Comparison of ENCODE assay signal across 20 cellular contexts in genomic region chr4:60078984-60079383, GRCh38.
DNase-seq lines count a peak whose midpoint lies in the region; ATAC-seq, FAIRE-seq and TF ChIP-seq lines count a peak whose summit lies in the region.
"Had no signal": no experiment of that assay in that cellular context is flagged by ENCODE, and none has a peak within 500 bp of the region (broad histone marks: within the 10 kb centered on the region; RNA-seq: fewer than 3 reads in every experiment).

No MANE protein-coding gene starts in this region.

- CTCF ChIA-PET in HepG2 (lab: Yijun Ruan, JAX; ENCODE audit: low intra/inter-chr PET ratio, low total read pairs) (no interaction called here), K562 (lab: Yijun Ruan, JAX; ENCODE audit: low intra/inter-chr PET ratio) (no interaction called here)

- FAIRE-seq in HepG2 (lab: Jason Lieb, UNC) (no peak), K562 (lab: Jason Lieb, UNC) (no peak), H54 (lab: Jason Lieb, UNC) (no peak)
- FAIRE-seq: G401.6, GM12891 had no signal

- H2AFZ ChIP-seq in HepG2 (ENCODE audit: low read length) (no peak overlapping the region), K562 (ENCODE audit: low read depth, low read length) (no peak overlapping the region)

- TF ChIP-seq CTCF in HepG2 (CRISPR knock-in tag; IDR thresholded peaks at IDR 0.05), result no peak
- no peak for TF ChIP-seq CTCF in right lobe of liver (IDR thresholded peaks at IDR 0.05)
- TF ChIP-seq CTCF in K562 (IDR thresholded peaks at IDR 0.05 in 2 of 3, conservative IDR thresholded peaks at IDR 0.05 in 1 of 3; ENCODE audit: insufficient read depth in 2 of 3, low read depth in 1 of 3, low read length in 3 of 3), result no peak
- no peak for TF ChIP-seq CTCF in vagina (IDR thresholded peaks at IDR 0.05)

- no peaks in the 10 kb centered on the region for H4K20me1 ChIP-seq in HepG2 (ENCODE audit: insufficient read depth, low read length)
- H4K20me1 ChIP-seq in K562 (replicated peaks; ENCODE audit: control insufficient read depth, insufficient read depth, low read length), result no peaks in the 10 kb centered on the region
- H4K20me1 ChIP-seq: BLaER1 had no signal

- TF ChIP-seq POLR2A in HepG2 (IDR thresholded peaks at IDR 0.05; ENCODE audit: insufficient read depth in 1 of 2, low read depth in 2 of 2, low read length in 2 of 2), result no peak
- no peak for TF ChIP-seq POLR2A in right lobe of liver (IDR thresholded peaks at IDR 0.05)
- TF ChIP-seq POLR2A in K562 (conservative IDR thresholded peaks at IDR 0.05), result no peak
- TF ChIP-seq POLR2A in vagina (IDR thresholded peaks at IDR 0.05), result no peak
- no peak for TF ChIP-seq POLR2A in H54 (IDR thresholded peaks at IDR 0.05; ENCODE audit: low read depth, low read length)

- H3K9me3 ChIP-seq in HepG2 (ENCODE audit: low read length), result no peaks in the 10 kb centered on the region
- H3K9me3 ChIP-seq in right lobe of liver, result no peaks in the 10 kb centered on the region
- H3K9me3 ChIP-seq in K562 (replicated peaks; ENCODE audit: control insufficient read depth, insufficient read depth, low read depth, low read length), result no peaks in the 10 kb centered on the region; the same call in 1 of the 2 replicates
- no peaks in the 10 kb centered on the region for H3K9me3 ChIP-seq in vagina
- H3K9me3 ChIP-seq: BLaER1 had no signal

- H3K9ac ChIP-seq in HepG2 (ENCODE audit: insufficient read depth, low read depth, low read length) (no peak overlapping the region), K562 (ENCODE audit: insufficient read depth in 1 of 2, low read depth in 2 of 2, low read length in 2 of 2) (no peak overlapping the region)
- H3K9ac ChIP-seq: BLaER1 had no signal

- no peak for TF ChIP-seq EP300 in HepG2 (IDR thresholded peaks at IDR 0.05; ENCODE audit: low read depth in 2 of 2, low read length in 2 of 2)
- TF ChIP-seq EP300 in HepG2 (CRISPR knock-in tag; IDR thresholded peaks at IDR 0.05; ENCODE audit: borderline replicate concordance), result no peak
- TF ChIP-seq EP300 in K562 (IDR thresholded peaks at IDR 0.05; ENCODE audit: low read length), result no peak

- H3K4me2 ChIP-seq in HepG2 (ENCODE audit: low read depth, low read length), result no peak overlapping the region
- no peak overlapping the region for H3K4me2 ChIP-seq in K562 (ENCODE audit: insufficient read depth, low read length)
- H3K4me2 ChIP-seq: BLaER1 had no signal

- TF ChIP-seq RAD21 in HepG2 (CRISPR knock-in tag; IDR thresholded peaks at IDR 0.05), result no peak
- no peak for TF ChIP-seq RAD21 in K562 (CRISPR knock-in tag; conservative IDR thresholded peaks at IDR 0.05 in 1 of 2, IDR thresholded peaks at IDR 0.05 in 1 of 2)

- H3K9me1 ChIP-seq in K562 (ENCODE audit: control insufficient read depth, insufficient read depth, low read length), result no peaks in the 10 kb centered on the region

- no peak for DNase-seq in HepG2 (ENCODE audit: low spot score)
- no peak for DNase-seq in right lobe of liver
- DNase-seq in K562 (ENCODE audit: extremely low read depth in 1 of 4, low spot score in 3 of 4), result no peak
- DNase-seq in vagina (ENCODE audit: extremely low spot score in 2 of 2), result no peak
- no peak for DNase-seq in H54 (ENCODE audit: insufficient read length, low spot score)
- DNase-seq: ACHN; BE2C; C1 segment of cervical spinal cord; CD4-positive, alpha-beta memory T cell; CD4-positive, CD25-positive, alpha-beta regulatory T cell; CD8-positive, alpha-beta memory T cell; COR-L47; DMS 273 treated with DMSO at 0.1 percent for 48 hours; DMS153; DMS79 treated with DMSO at 0.1 percent for 48 hours; GF-D8 had no signal

- H3K4me1 ChIP-seq in HepG2 (ENCODE audit: insufficient read depth, low read length) (no peaks in the 10 kb centered on the region), right lobe of liver (no peaks in the 10 kb centered on the region), K562 (replicated peaks in 1 of 2; ENCODE audit: control insufficient read depth in 2 of 2, insufficient read depth in 2 of 2, low read length in 2 of 2) (no peaks in the 10 kb centered on the region), vagina (no peaks in the 10 kb centered on the region)
- H3K4me1 ChIP-seq: BE2C, BLaER1 had no signal

- H3K27me3 ChIP-seq in HepG2 (ENCODE audit: control insufficient read depth in 1 of 2, insufficient read depth in 2 of 2, low read length in 2 of 2) (no peaks in the 10 kb centered on the region), right lobe of liver (no peaks in the 10 kb centered on the region), K562 (ENCODE audit: control insufficient read depth in 2 of 2, insufficient read depth in 2 of 2, low read length in 2 of 2) (no peaks in the 10 kb centered on the region), vagina (no peaks in the 10 kb centered on the region)
- H3K27me3 ChIP-seq: BE2C, BLaER1 had no signal

- ATAC-seq in HepG2, result no peak
- no peak for ATAC-seq in right lobe of liver
- ATAC-seq in K562, result no peak

- H3K4me3 ChIP-seq in HepG2 (replicated peaks in 1 of 3; ENCODE audit: insufficient read depth in 1 of 3, low read depth in 2 of 3, low read length in 3 of 3) (no peak overlapping the region), right lobe of liver (no peak overlapping the region), K562 (no peak overlapping the region), vagina (no peak overlapping the region)
- H3K4me3 ChIP-seq: BLaER1 had no signal

- in situ Hi-C loops in HepG2 (cut with HindIII; ENCODE audit: extremely low pct_ligation_motif_present, low pct_unique_long_range_greater_than_20kb) (no loop called here), K562 (cut with MboI) (no loop called here)

- BruUV-seq in HepG2 (replicated peaks; lab: Mats Ljungman, UMichigan) (no TSS peak), K562 (replicated peaks; lab: Mats Ljungman, UMichigan) (no TSS peak)

- H3K27ac ChIP-seq in HepG2 (ENCODE audit: extremely low read length, insufficient read depth, low read length) (no peak overlapping the region), right lobe of liver (no peak overlapping the region), K562 (ENCODE audit: extremely low read depth, low read depth, low read length) (no peak overlapping the region), vagina (no peak overlapping the region)
- H3K27ac ChIP-seq: 22Rv1, BLaER1 had no signal

- H3K36me3 ChIP-seq in HepG2 (replicated peaks in 1 of 2; ENCODE audit: control insufficient read depth in 1 of 2, insufficient read depth in 2 of 2, low read length in 2 of 2) (no peaks in the 10 kb centered on the region), right lobe of liver (no peaks in the 10 kb centered on the region), K562 (ENCODE audit: control insufficient read depth, insufficient read depth, low read length) (no peaks in the 10 kb centered on the region), vagina (no peaks in the 10 kb centered on the region)
- H3K36me3 ChIP-seq: BE2C, BLaER1 had no signal

- intact Hi-C loops in HepG2 (cut with micrococcal nuclease; ENCODE audit: unreplicated experiment), result no loop called here
- intact Hi-C loops in right lobe of liver (cut with DNase I), result no loop called here
- intact Hi-C loops in K562 (cut with micrococcal nuclease), result no loop called here
- intact Hi-C loops in vagina (cut with DNase I), result no loop called here

- H3K79me2 ChIP-seq in HepG2 (ENCODE audit: insufficient read depth, low read length) (no peaks in the 10 kb centered on the region), K562 (ENCODE audit: control insufficient read depth, insufficient read depth, low read length) (no peaks in the 10 kb centered on the region)

- POLR2A ChIA-PET in HepG2 (lab: Yijun Ruan, JAX) (no interaction called here), K562 (lab: Yijun Ruan, JAX) (no interaction called here)

TF ChIP-seq in HepG2, 621 proteins besides CTCF, POLR2A, EP300 and RAD21 (continues in another document):
- TF ChIP-seq, protein P1, sequence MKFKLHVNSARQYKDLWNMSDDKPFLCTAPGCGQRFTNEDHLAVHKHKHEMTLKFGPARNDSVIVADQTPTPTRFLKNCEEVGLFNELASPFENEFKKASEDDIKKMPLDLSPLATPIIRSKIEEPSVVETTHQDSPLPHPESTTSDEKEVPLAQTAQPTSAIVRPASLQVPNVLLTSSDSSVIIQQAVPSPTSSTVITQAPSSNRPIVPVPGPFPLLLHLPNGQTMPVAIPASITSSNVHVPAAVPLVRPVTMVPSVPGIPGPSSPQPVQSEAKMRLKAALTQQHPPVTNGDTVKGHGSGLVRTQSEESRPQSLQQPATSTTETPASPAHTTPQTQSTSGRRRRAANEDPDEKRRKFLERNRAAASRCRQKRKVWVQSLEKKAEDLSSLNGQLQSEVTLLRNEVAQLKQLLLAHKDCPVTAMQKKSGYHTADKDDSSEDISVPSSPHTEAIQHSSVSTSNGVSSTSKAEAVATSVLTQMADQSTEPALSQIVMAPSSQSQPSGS (CRISPR knock-in tag; IDR thresholded peaks at IDR 0.05), result no peak
- TF ChIP-seq NAIF1 (CRISPR knock-in tag; IDR thresholded peaks at IDR 0.05; ENCODE audit: borderline replicate concordance), result no peak
- TF ChIP-seq MAFF (IDR thresholded peaks at IDR 0.05; ENCODE audit: low read depth, low read length), result peak; percentile 86

TF ChIP-seq in K562, 482 proteins besides CTCF, POLR2A, EP300 and RAD21:
- TF ChIP-seq C11orf30 (IDR thresholded peaks at IDR 0.05; ENCODE audit: low read depth), result peak; percentile 49; the same call in 1 of the 2 replicates
- no peak for TF ChIP-seq ZNF707 (CRISPR knock-in tag; conservative IDR thresholded peaks at IDR 0.05)
- peak; percentile 53; the same call in 1 of the 2 replicates for TF ChIP-seq MAFG (tag; conservative IDR thresholded peaks at IDR 0.05)
- TF ChIP-seq ZHX1 (conservative IDR thresholded peaks at IDR 0.05; ENCODE audit: low read length), result no peak
- TF ChIP-seq MAFK (IDR thresholded peaks at IDR 0.05; ENCODE audit: low read length), result peak; percentile 67; the same call in 1 of the 2 replicates
- peak; percentile 83 for TF ChIP-seq ZNF316 (IDR thresholded peaks at IDR 0.05)
- TF ChIP-seq MAFF (IDR thresholded peaks at IDR 0.05; ENCODE audit: low read length), result peak; percentile 61

Comparison
In these comparisons a context has a peak if more than half of its experiments do, and no peak if none do; other contexts are left out.
1. Of the 241 proteins assayed by ChIP-seq in both HepG2 and K562: peak only in HepG2: none; only in K562: MAFG; in both: MAFF and MAFK; in neither: 238.